ENCODE assay signal across 1 cellular context in genomic region chr12:62781136-62781880, GRCh38.
TF ChIP-seq lines count a peak whose summit lies in the region.

No MANE protein-coding gene starts in this region.

TF ChIP-seq in A549, 52 proteins besides CTCF, POLR2A, EP300 and RAD21:
- TF ChIP-seq, protein P1, sequence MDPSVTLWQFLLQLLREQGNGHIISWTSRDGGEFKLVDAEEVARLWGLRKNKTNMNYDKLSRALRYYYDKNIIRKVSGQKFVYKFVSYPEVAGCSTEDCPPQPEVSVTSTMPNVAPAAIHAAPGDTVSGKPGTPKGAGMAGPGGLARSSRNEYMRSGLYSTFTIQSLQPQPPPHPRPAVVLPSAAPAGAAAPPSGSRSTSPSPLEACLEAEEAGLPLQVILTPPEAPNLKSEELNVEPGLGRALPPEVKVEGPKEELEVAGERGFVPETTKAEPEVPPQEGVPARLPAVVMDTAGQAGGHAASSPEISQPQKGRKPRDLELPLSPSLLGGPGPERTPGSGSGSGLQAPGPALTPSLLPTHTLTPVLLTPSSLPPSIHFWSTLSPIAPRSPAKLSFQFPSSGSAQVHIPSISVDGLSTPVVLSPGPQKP (IDR thresholded peaks at IDR 0.05; ENCODE audit: low read depth, low read length), result no peak
- no peak for TF ChIP-seq USF2 (IDR thresholded peaks at IDR 0.05)
- no peak for TF ChIP-seq JUN (IDR thresholded peaks at IDR 0.05)
- TF ChIP-seq, protein P2, sequence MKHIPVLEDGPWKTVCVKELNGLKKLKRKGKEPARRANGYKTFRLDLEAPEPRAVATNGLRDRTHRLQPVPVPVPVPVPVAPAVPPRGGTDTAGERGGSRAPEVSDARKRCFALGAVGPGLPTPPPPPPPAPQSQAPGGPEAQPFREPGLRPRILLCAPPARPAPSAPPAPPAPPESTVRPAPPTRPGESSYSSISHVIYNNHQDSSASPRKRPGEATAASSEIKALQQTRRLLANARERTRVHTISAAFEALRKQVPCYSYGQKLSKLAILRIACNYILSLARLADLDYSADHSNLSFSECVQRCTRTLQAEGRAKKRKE (CRISPR knock-in tag; IDR thresholded peaks at IDR 0.05; ENCODE audit: low read depth), result no peak
- TF ChIP-seq KDM5A (IDR thresholded peaks at IDR 0.05), result no peak
